Comparison of ENCODE assay signal across 8 cellular contexts in genomic region chrX:101348452-101349222, GRCh38. TPM values are rescaled to one million over a fixed set of nuclear protein-coding genes. Genes with fewer than 3 reads are reported as not detected.
DNase-seq lines count a peak whose midpoint lies in the region; ATAC-seq and TF ChIP-seq lines count a peak whose summit lies in the region.

A gene with protein sequence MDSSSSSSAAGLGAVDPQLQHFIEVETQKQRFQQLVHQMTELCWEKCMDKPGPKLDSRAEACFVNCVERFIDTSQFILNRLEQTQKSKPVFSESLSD (minus strand): TSS chrX:101348742. CDS start chrX:101348664, 78 bp downstream.

- CTCF ChIA-PET in RWPE1 (lab: Yijun Ruan, JAX): interaction anchor here (0.6 kb wide), 1 partner anchor 13 kb away, joined by 3 read pairs; no protein-coding TSS in a partner anchor

- POLR2A ChIA-PET in RWPE1 (lab: Yijun Ruan, JAX; ENCODE audit: low non-redundant PET): interaction anchor here (1.1 kb wide), 1 partner anchor 42 kb away, joined by 4 read pairs; the partner anchor contains the start of gene RPL36A

- H3K27ac ChIP-seq in DOHH2 (ENCODE audit: low read depth, low read length): peak within 1 kb of the TSS; percentile 62
- H3K27ac ChIP-seq in KOPT-K1 (ENCODE audit: low read depth, low read length, poor library complexity, severe bottlenecking): peak within 1 kb of the TSS; percentile 91
- H3K27ac ChIP-seq in RWPE1: peak within 1 kb of the TSS; percentile 85

- H3K36me3 Mint-ChIP-seq in activated T-helper 17 cell treated with anti-CD3 and anti-CD28 coated beads, Interleukin-2, amount 50 U/mL, for 72 hours (ENCODE audit: low read depth): peaks cover 38% of the 10 kb centered on the region
- peaks cover 11% of the 10 kb centered on the region for H3K36me3 Mint-ChIP-seq in nephron (ENCODE audit: low read depth)
- H3K36me3 Mint-ChIP-seq in stimulated activated naive CD8-positive, alpha-beta T cell treated with anti-CD3 and anti-CD28 coated beads, Interleukin-15, Interleukin-2, amounts not matched to agents 100 ng/mL and 50 ng/mL, for 24 hours (ENCODE audit: low read depth): peaks cover 25% of the 10 kb centered on the region

- peak within 1 kb of the TSS; percentile 87 for H3K27ac Mint-ChIP-seq in activated T-helper 17 cell treated with anti-CD3 and anti-CD28 coated beads, Interleukin-2, amount 50 U/mL, for 72 hours
- peak within 1 kb of the TSS; percentile 84 to 91 (median 88) for H3K27ac Mint-ChIP-seq in nephron
- peak within 1 kb of the TSS; percentile 93 for H3K27ac Mint-ChIP-seq in stimulated activated naive CD8-positive, alpha-beta T cell treated with anti-CD3 and anti-CD28 coated beads, Interleukin-15, Interleukin-2, amounts not matched to agents 100 ng/mL and 50 ng/mL, for 24 hours

- TF ChIP-seq CTCF in DOHH2 (IDR thresholded peaks at IDR 0.05; ENCODE audit: low read depth, low read length, poor library complexity, severe bottlenecking): no peak
- no peak for TF ChIP-seq CTCF in RWPE1 (conservative IDR thresholded peaks at IDR 0.05; ENCODE audit: low read depth)
- TF ChIP-seq CTCF in nephron (IDR thresholded peaks at IDR 0.05; ENCODE audit: unreplicated experiment in 3 of 3): no peak

- H4K20me1 ChIP-seq in DOHH2 (ENCODE audit: control insufficient read depth, insufficient read depth, low read depth, low read length): no peaks in the 10 kb centered on the region

- H3K4me2 ChIP-seq in DOHH2 (ENCODE audit: low read length): peak within 1 kb of the TSS; percentile 85

- peaks cover 52% of the 10 kb centered on the region for H3K36me3 ChIP-seq in DOHH2 (ENCODE audit: control insufficient read depth, low read length)
- H3K36me3 ChIP-seq in KOPT-K1 (ENCODE audit: insufficient read depth, low read length): peaks cover 32% of the 10 kb centered on the region

- peak within 1 kb of the TSS; percentile 89 for H3K4me3 ChIP-seq in DOHH2 (ENCODE audit: low read length)

- no peaks in the 10 kb centered on the region for H3K9me3 Mint-ChIP-seq in activated T-helper 17 cell treated with anti-CD3 and anti-CD28 coated beads, Interleukin-2, amount 50 U/mL, for 72 hours
- peaks cover 7% of the 10 kb centered on the region for H3K9me3 Mint-ChIP-seq in nephron
- no peaks in the 10 kb centered on the region for H3K9me3 Mint-ChIP-seq in stimulated activated naive CD8-positive, alpha-beta T cell treated with anti-CD3 and anti-CD28 coated beads, Interleukin-15, Interleukin-2, amounts not matched to agents 100 ng/mL and 50 ng/mL, for 24 hours

- no peaks in the 10 kb centered on the region for H3K27me3 ChIP-seq in DOHH2 (ENCODE audit: control insufficient read depth, low read length)

- peaks cover 44% of the 10 kb centered on the region for H3K79me2 ChIP-seq in DOHH2 (ENCODE audit: control insufficient read depth, low read length)

- no peaks in the 10 kb centered on the region for H3K9me2 ChIP-seq in DOHH2 (replicated peaks; ENCODE audit: control insufficient read depth, low read length)

- H3F3A ChIP-seq in DOHH2 (ENCODE audit: control insufficient read depth, insufficient read depth): peaks cover 7% of the 10 kb centered on the region

- DNase-seq in RWPE1 (ENCODE audit: low spot score) (peak; percentile 76), fibroblast of peridontal ligament (ENCODE audit: extremely low read depth) (peak; percentile 60)

- peak within 1 kb of the TSS; percentile 87 for H3K4me3 Mint-ChIP-seq in activated T-helper 17 cell treated with anti-CD3 and anti-CD28 coated beads, Interleukin-2, amount 50 U/mL, for 72 hours
- peak within 1 kb of the TSS; percentile 89 to 92 (median 92) for H3K4me3 Mint-ChIP-seq in nephron
- peak within 1 kb of the TSS; percentile 90 for H3K4me3 Mint-ChIP-seq in stimulated activated naive CD8-positive, alpha-beta T cell treated with anti-CD3 and anti-CD28 coated beads, Interleukin-15, Interleukin-2, amounts not matched to agents 100 ng/mL and 50 ng/mL, for 24 hours

- no peaks in the 10 kb centered on the region for H3K9me3 ChIP-seq in DOHH2 (ENCODE audit: control insufficient read depth, insufficient read depth, low read length)
- H3K9me3 ChIP-seq in KOPT-K1 (ENCODE audit: insufficient read depth, low read length, poor library complexity, severe bottlenecking): no peaks in the 10 kb centered on the region

- peaks cover 18% of the 10 kb centered on the region for H3K4me1 ChIP-seq in DOHH2 (ENCODE audit: control insufficient read depth, low read length)

- ATAC-seq in GM21825 (IDR thresholded peaks at IDR 0.05; ENCODE audit: unreplicated experiment): peak; percentile 97
- peak; percentile 99 for ATAC-seq in activated T-helper 17 cell treated with anti-CD3 and anti-CD28 coated beads, Interleukin-2, amount 50 U/mL, for 72 hours (replicated peaks)

- H3K27me3 Mint-ChIP-seq in activated T-helper 17 cell treated with anti-CD3 and anti-CD28 coated beads, Interleukin-2, amount 50 U/mL, for 72 hours: no peaks in the 10 kb centered on the region
- H3K27me3 Mint-ChIP-seq in nephron (ENCODE audit: low read depth): no peaks in the 10 kb centered on the region
- no peaks in the 10 kb centered on the region for H3K27me3 Mint-ChIP-seq in stimulated activated naive CD8-positive, alpha-beta T cell treated with anti-CD3 and anti-CD28 coated beads, Interleukin-15, Interleukin-2, amounts not matched to agents 100 ng/mL and 50 ng/mL, for 24 hours

- H3K4me1 Mint-ChIP-seq in activated T-helper 17 cell treated with anti-CD3 and anti-CD28 coated beads, Interleukin-2, amount 50 U/mL, for 72 hours: no peaks in the 10 kb centered on the region
- H3K4me1 Mint-ChIP-seq in nephron: peaks cover 7% of the 10 kb centered on the region
- H3K4me1 Mint-ChIP-seq in stimulated activated naive CD8-positive, alpha-beta T cell treated with anti-CD3 and anti-CD28 coated beads, Interleukin-15, Interleukin-2, amounts not matched to agents 100 ng/mL and 50 ng/mL, for 24 hours (ENCODE audit: low read depth): peaks cover 25% of the 10 kb centered on the region

RNA-seq across cellular contexts. Expression of the gene that starts here (rescaled TPM):
- total RNA-seq in activated T-helper 17 cell treated with anti-CD3 and anti-CD28 coated beads, Interleukin-2, amount 50 U/mL, for 72 hours: 10 to 100 TPM; 15.4 to 27.8 TPM

Comparison
In these comparisons a context has a peak if more than half of its experiments do, and no peak if none do; other contexts are left out.
1. Peak in every context shown above with its lines: DNase-seq, ATAC-seq, H3K4me3 ChIP-seq and H3K27ac ChIP-seq.